In genomic region chr5:95771892-95772291, GRCh38 we compare ENCODE assay signal across 18 cellular contexts. TPM values are rescaled to one million over a fixed set of nuclear protein-coding genes. Genes with fewer than 3 reads are reported as not detected.
DNase-seq lines count a peak whose midpoint lies in the region; ATAC-seq, FAIRE-seq and TF ChIP-seq lines count a peak whose summit lies in the region.
"Had no signal": no experiment of that assay in that cellular context is flagged by ENCODE, and none has a peak within 500 bp of the region (broad histone marks: within the 10 kb centered on the region; RNA-seq: fewer than 3 reads in every experiment).

No MANE protein-coding gene starts in this region.

- H3K27ac Mint-ChIP-seq in immature natural killer cell, result peak overlapping the region; percentile 81 to 97 (median 91)

- ATAC-seq in IMR-90 (ENCODE audit: low read depth), result no peak
- ATAC-seq: GM12878 had no signal

- H2AK9ac ChIP-seq in IMR-90 (replicated peaks; ENCODE audit: low read depth, low read length, poor library complexity), result no peak overlapping the region

- no peaks in the 10 kb centered on the region for H3K79me2 ChIP-seq in smooth muscle cell (ENCODE audit: low read depth)

- no peak for FAIRE-seq in frontal cortex (lab: Jason Lieb, UNC)
- FAIRE-seq: GM12878, HTR-8/SVneo had no signal

- H2BK120ac ChIP-seq in IMR-90 (ENCODE audit: low read depth, low read length), result no peak overlapping the region

- POLR2A ChIA-PET in IMR-90 (lab: Charles Lee; ENCODE audit: unreplicated experiment), result no interaction called here

- H2AK5ac ChIP-seq in IMR-90 (ENCODE audit: low read depth, low read length), result no peak overlapping the region; the same call in 1 of the 2 replicates

- peaks cover 15% of the 10 kb centered on the region for H3K9me1 ChIP-seq in IMR-90 (ENCODE audit: insufficient read depth, low read length)

- no peaks in the 10 kb centered on the region; the same call in 1 of the 2 replicates for H4K20me1 ChIP-seq in IMR-90 (ENCODE audit: insufficient read depth, low read length)
- H4K20me1 ChIP-seq in smooth muscle cell (ENCODE audit: low read depth), result no peaks in the 10 kb centered on the region

- no peak overlapping the region for H2BK20ac ChIP-seq in IMR-90 (ENCODE audit: low read depth, low read length)

- H3K4me2 ChIP-seq in IMR-90 (ENCODE audit: low read depth, low read length) (no peak overlapping the region), smooth muscle cell (no peak overlapping the region)

- peaks cover 17 to 44% of the 10 kb centered on the region in 2 donors for H3K4me1 Mint-ChIP-seq in immature natural killer cell
- H3K4me1 Mint-ChIP-seq: CD4-positive, alpha-beta memory T cell had no signal

- H3K9ac ChIP-seq in IMR-90 (ENCODE audit: low read depth, low read length) (no peak overlapping the region), smooth muscle cell (ENCODE audit: low read depth) (no peak overlapping the region)

- dilution Hi-C loops in IMR-90 (cut with HindIII; ENCODE audit: low sequenced_read_pairs, unreplicated experiment), result no loop called here

- 100% methylated on average over 1 of the region's 2 CpGs; no CpG with 5 or more reads in 1 of the 2 experiments for WGBS in IMR-90 (ENCODE audit: extremely low coverage in 2 of 2, insufficient read length in 1 of 2), 2 experiments
- 97% methylated on average over 2 of the region's 2 CpGs for WGBS in smooth muscle cell (ENCODE audit: low lambda C conversion rate)

- H3K4me3 ChIP-seq in IMR-90 (ENCODE audit: insufficient read depth, low read depth, low read length), result no peak overlapping the region
- no peak overlapping the region for H3K4me3 ChIP-seq in smooth muscle cell
- H3K4me3 ChIP-seq: GM12878 had no signal

- peaks cover 12 to 33% of the 10 kb centered on the region in 2 experiments; a peak in 3 of 4 replicates for H3K79me1 ChIP-seq in IMR-90 (ENCODE audit: low read depth in 1 of 2, low read length in 2 of 2)

- DNase-seq in IMR-90, result no peak
- DNase-seq in immature natural killer cell, result no peak
- DNase-seq in smooth muscle cell (lab: John Stamatoyannopoulos, UW; ENCODE audit: unreplicated experiment), result no peak
- no peak for DNase-seq in medulla oblongata (ENCODE audit: extremely low spot score)
- DNase-seq in frontal cortex (ENCODE audit: low spot score in 2 of 2), result no peak
- no peak for DNase-seq in SHP77 treated with DMSO at 0.1 percent for 48 hours (lab: John Stamatoyannopoulos, UW)
- DNase-seq: BE2C; CD4-positive, alpha-beta memory T cell; DMS79; HCEC 1CT; KBM-7; NCI-H1092 treated with DMSO at 0.1 percent for 48 hours; NCI-H345; NCI-H526 treated with DMSO at 0.1 percent for 48 hours had no signal

- in situ Hi-C loops in IMR-90 (cut with MboI; ENCODE audit: low sequenced_read_pairs), result no loop called here

- CTCF ChIA-PET in IMR-90 (lab: Yijun Ruan, JAX), result interaction anchor here (0.7 to 2.1 kb wide), 2 partner anchors 10 to 72 kb away, joined by 3 to 15 read pairs; no protein-coding TSS in a partner anchor

- H3K36me3 ChIP-seq in IMR-90 (ENCODE audit: control insufficient read depth, insufficient read depth, low read length) (peaks cover 34% of the 10 kb centered on the region), smooth muscle cell (ENCODE audit: low read depth) (peaks cover 9% of the 10 kb centered on the region)

- TF ChIP-seq POLR2A in IMR-90 (IDR thresholded peaks at IDR 0.05; ENCODE audit: low read depth, low read length), result no peak

- H3K9me3 ChIP-seq in IMR-90 (ENCODE audit: control insufficient read depth, insufficient read depth, low read length) (no peaks in the 10 kb centered on the region), smooth muscle cell (replicated peaks; ENCODE audit: low read depth) (no peaks in the 10 kb centered on the region)
- H3K9me3 ChIP-seq: BE2C had no signal

- H3K4me3 Mint-ChIP-seq in immature natural killer cell, result no peak overlapping the region
- H3K4me3 Mint-ChIP-seq: CD4-positive, alpha-beta memory T cell had no signal

- peaks cover 11% of the 10 kb centered on the region for H3K4me1 ChIP-seq in IMR-90 (ENCODE audit: control insufficient read depth, insufficient read depth, low read length)
- no peaks in the 10 kb centered on the region for H3K4me1 ChIP-seq in smooth muscle cell (ENCODE audit: low read depth)

- H4K5ac ChIP-seq in IMR-90 (ENCODE audit: low read depth, low read length), result no peak overlapping the region

- peak overlapping the region; percentile 77 for H2BK5ac ChIP-seq in IMR-90 (ENCODE audit: low read depth, low read length, poor library complexity, severe bottlenecking)

- intact Hi-C loops in IMR-90 (cut with micrococcal nuclease), result no loop called here

- no peak overlapping the region; the same call in 1 of the 2 replicates for H3K14ac ChIP-seq in IMR-90 (replicated peaks; ENCODE audit: low read depth, low read length)

- no peak overlapping the region for H3K23ac ChIP-seq in IMR-90 (ENCODE audit: low read depth, low read length)

- H3K18ac ChIP-seq in IMR-90 (ENCODE audit: low read depth, low read length), result no peak overlapping the region

- H2AFZ ChIP-seq in IMR-90 (replicated peaks; ENCODE audit: low read length, poor library complexity) (no peak overlapping the region), smooth muscle cell (ENCODE audit: low read depth) (no peak overlapping the region)

- H3K56ac ChIP-seq in IMR-90 (ENCODE audit: extremely low read depth, insufficient read depth, low read length), result no peak overlapping the region

- H4K8ac ChIP-seq in IMR-90 (ENCODE audit: low read depth in 2 of 2, low read length in 2 of 2), result peak overlapping the region in 1 of 2 experiments; percentile 27; a peak in 1 of 4 replicates

- no peak for TF ChIP-seq RAD21 in IMR-90 (IDR thresholded peaks at IDR 0.05; ENCODE audit: low read length)

- no peak for TF ChIP-seq CTCF in IMR-90 (conservative IDR thresholded peaks at IDR 0.05; ENCODE audit: low read depth, low read length)
- TF ChIP-seq CTCF in VCaP (conservative IDR thresholded peaks at IDR 0.05), result no peak
- TF ChIP-seq CTCF in smooth muscle cell (IDR thresholded peaks at IDR 0.05; ENCODE audit: borderline replicate concordance, insufficient read depth, poor library complexity, severe bottlenecking), result no peak

- H3K9me3 Mint-ChIP-seq in immature natural killer cell, result no peaks in the 10 kb centered on the region
- H3K9me3 Mint-ChIP-seq: CD4-positive, alpha-beta memory T cell had no signal

- peaks cover 6% of the 10 kb centered on the region for H3F3A ChIP-seq in smooth muscle cell (ENCODE audit: low read depth)

- no peak overlapping the region for H2BK15ac ChIP-seq in IMR-90 (ENCODE audit: low read depth, low read length)

- H3K36me3 Mint-ChIP-seq in immature natural killer cell, result peaks cover 6 to 25% (median 15%) of the 10 kb centered on the region in 3 donors
- H3K36me3 Mint-ChIP-seq: CD4-positive, alpha-beta memory T cell had no signal

- peak overlapping the region; percentile 24; the same call in 1 of the 2 replicates for H4K91ac ChIP-seq in IMR-90 (ENCODE audit: insufficient read depth, low read depth, low read length)

- H3K27ac ChIP-seq in IMR-90 (ENCODE audit: insufficient read depth, low read length), result peak overlapping the region; percentile 14; the same call in 1 of the 2 replicates
- H3K27ac ChIP-seq in VCaP, result peak overlapping the region; percentile 62
- peak overlapping the region; percentile 41 for H3K27ac ChIP-seq in smooth muscle cell (ENCODE audit: low read depth)

- peaks cover 0 to 3% (median 0%) of the 10 kb centered on the region in 3 donors for H3K27me3 Mint-ChIP-seq in immature natural killer cell (ENCODE audit: low read depth in 3 of 3)

- BruUV-seq in IMR-90 (replicated peaks; lab: Mats Ljungman, UMichigan), result no TSS peak

- H3K4ac ChIP-seq in IMR-90 (ENCODE audit: low read depth, low read length), result peak overlapping the region; percentile 43; the same call in 1 of the 2 replicates

- H3K27me3 ChIP-seq in IMR-90 (ENCODE audit: control insufficient read depth, insufficient read depth, low read length) (no peaks in the 10 kb centered on the region), smooth muscle cell (ENCODE audit: low read depth) (no peaks in the 10 kb centered on the region)
- H3K27me3 ChIP-seq: BE2C had no signal

TF ChIP-seq in IMR-90, 13 proteins besides CTCF, POLR2A, EP300 and RAD21 (continues in another document):
- no peak for TF ChIP-seq CHD1 (IDR thresholded peaks at IDR 0.05; ENCODE audit: low read depth, low read length)
- no peak for TF ChIP-seq USF2 (IDR thresholded peaks at IDR 0.05; ENCODE audit: low read depth, low read length)
- TF ChIP-seq FOS (IDR thresholded peaks at IDR 0.05; ENCODE audit: low read depth, low read length), result no peak
- TF ChIP-seq BHLHE40 (IDR thresholded peaks at IDR 0.05; ENCODE audit: low read depth, low read length), result no peak
- TF ChIP-seq MAFK (IDR thresholded peaks at IDR 0.05; ENCODE audit: low read depth, low read length), result no peak
- no peak for TF ChIP-seq NFE2L2 (IDR thresholded peaks at IDR 0.05; ENCODE audit: low read depth, low read length)
- no peak for TF ChIP-seq CEBPB (IDR thresholded peaks at IDR 0.05; ENCODE audit: low read depth, low read length)
- TF ChIP-seq RFX5 (IDR thresholded peaks at IDR 0.05; ENCODE audit: low read depth, low read length), result no peak
- no peak for TF ChIP-seq MXI1 (IDR thresholded peaks at IDR 0.05; ENCODE audit: borderline replicate concordance, low read depth, low read length)
- no peak for TF ChIP-seq MAZ (IDR thresholded peaks at IDR 0.05; ENCODE audit: borderline replicate concordance, low read depth, low read length)
- no peak for TF ChIP-seq SMC3 (IDR thresholded peaks at IDR 0.05; ENCODE audit: low read depth, low read length)

RNA-seq across cellular contexts. Expression of gene RHOBTB3, which starts 40.8 kb away (rescaled TPM):
- total RNA-seq in IMR-90 (2012; rRNA removed) (356 and 447 TPM in 2 replicates), smooth muscle cell (213 and 223 TPM in 2 replicates), frontal cortex (312 TPM)
- polyA plus RNA-seq in IMR-90 (2012; rRNA removed) (117 and 118 TPM in 2 replicates), immature natural killer cell (10 to 100 TPM; 22.9 to 44.6 (median 25.7) TPM), smooth muscle cell (127 and 178 TPM in 2 replicates)
- 106 and 114 TPM in 2 replicates for polyA plus RNA-seq in IMR-90 (2012; cell fraction: cytosol; rRNA removed)
- 115 and 315 TPM in 2 replicates for polyA plus RNA-seq in IMR-90 (2012; cell fraction: nucleus; rRNA removed; ENCODE audit: low replicate concordance)

RNA-seq across cellular contexts. Expression of gene GLRX, which starts 50.6 kb away (rescaled TPM):
- total RNA-seq in IMR-90 (2012; rRNA removed), result 142 and 145 TPM in 2 replicates
- polyA plus RNA-seq in IMR-90 (2012; rRNA removed), result 193 and 277 TPM in 2 replicates
- polyA plus RNA-seq in IMR-90 (2012; cell fraction: cytosol; rRNA removed), result 266 and 276 TPM in 2 replicates
- 92.8 and 245 TPM in 2 replicates for polyA plus RNA-seq in IMR-90 (2012; cell fraction: nucleus; rRNA removed; ENCODE audit: low replicate concordance)
- 100 to 1,000 TPM; 261 to 295 (median 263) TPM for polyA plus RNA-seq in immature natural killer cell
- 50.8 and 81.2 TPM in 2 replicates for total RNA-seq in smooth muscle cell
- polyA plus RNA-seq in smooth muscle cell, result 87.7 and 95.7 TPM in 2 replicates
- total RNA-seq in frontal cortex, result 9.8 TPM
- total RNA-seq: G401 had no signal
